Comparison of ENCODE assay signal across 18 cellular contexts in the genomic region with DNA sequence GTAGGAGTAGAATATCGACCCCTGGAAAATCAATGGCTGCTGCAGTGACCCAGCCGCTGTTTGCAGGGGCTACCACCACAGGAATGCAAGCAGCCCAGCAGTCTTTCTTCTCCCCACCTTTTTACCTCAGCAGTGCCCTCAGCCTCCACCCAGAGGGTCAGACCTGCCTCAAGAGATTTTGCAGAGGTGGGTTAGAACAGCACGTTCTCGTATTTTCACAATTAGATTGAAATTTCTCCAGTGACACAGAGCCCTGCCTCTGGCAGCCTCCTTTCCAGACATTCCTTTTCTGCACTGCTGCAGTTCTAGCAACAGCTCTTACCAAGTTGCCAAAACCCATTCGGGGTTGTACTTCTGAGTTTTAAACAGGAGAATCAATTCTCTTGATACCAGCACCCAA. TPM values are rescaled to one million over a fixed set of nuclear protein-coding genes. Genes with fewer than 3 reads are reported as not detected.
DNase-seq lines count a peak whose midpoint lies in the region; ATAC-seq lines count a peak whose summit lies in the region.
"Had no signal": no experiment of that assay in that cellular context is flagged by ENCODE, and none has a peak within 500 bp of the region (broad histone marks: within the 10 kb centered on the region; RNA-seq: fewer than 3 reads in every experiment).

No MANE protein-coding gene starts in this region.

- ATAC-seq in activated naive CD4-positive, alpha-beta T cell treated with anti-CD3 and anti-CD28 coated beads, Interleukin-2, amount 50 U/mL, for 72 hours: no peak
- no peak for ATAC-seq in memory B cell (ENCODE audit: low read depth)
- ATAC-seq in stimulated activated naive B cell treated with anti-CD40 and anti-IgM and Interleukin-4, amounts not matched to agents 10 μg/mL and 1 μg/mL and 100 μg/mL, for 72 hours (replicated peaks): no peak
- no peak for ATAC-seq in activated CD4-positive, alpha-beta T cell treated with anti-CD3 and anti-CD28 coated beads for 36 hours
- ATAC-seq: HCT116, lower lobe of right lung had no signal

- no peak overlapping the region for H3K4me3 Mint-ChIP-seq in activated CD4-positive, alpha-beta memory T cell treated with anti-CD3 and anti-CD28 coated beads for 36 hours
- H3K4me3 Mint-ChIP-seq in activated CD4-positive, alpha-beta memory T cell treated with anti-CD3 and anti-CD28 coated beads, Interleukin-2, amount 10 ng/mL, durations not matched to agents 7 days and 5 days: no peak overlapping the region
- no peak overlapping the region for H3K4me3 Mint-ChIP-seq in memory B cell
- no peak overlapping the region for H3K4me3 Mint-ChIP-seq in stimulated activated naive B cell treated with anti-CD40 and anti-IgM and Interleukin-4, amounts not matched to agents 10 μg/mL and 1 μg/mL and 100 μg/mL, for 72 hours
- H3K4me3 Mint-ChIP-seq in activated CD4-positive, alpha-beta T cell treated with anti-CD3 and anti-CD28 coated beads for 36 hours: no peak overlapping the region

- POLR2A ChIA-PET in activated CD4-positive, alpha-beta memory T cell treated with anti-CD3 and anti-CD28 coated beads for 36 hours (lab: Charles Lee): no interaction called here
- POLR2A ChIA-PET in activated CD4-positive, alpha-beta memory T cell treated with anti-CD3 and anti-CD28 coated beads, Interleukin-2, amount 10 ng/mL, durations not matched to agents 7 days and 5 days (lab: Charles Lee): interaction anchor here (14.6 kb wide), 1 partner anchor 49 kb away, joined by 204 read pairs; the partner anchor contains the start of gene ARID1A
- POLR2A ChIA-PET in activated CD4-positive, alpha-beta T cell treated with anti-CD3 and anti-CD28 coated beads for 36 hours (lab: Charles Lee): interaction anchor here (0.5 kb wide), 1 partner anchor 136 kb away, joined by 3 read pairs; no protein-coding TSS in a partner anchor

- no peaks in the 10 kb centered on the region for H3K9me3 Mint-ChIP-seq in activated CD4-positive, alpha-beta memory T cell treated with anti-CD3 and anti-CD28 coated beads for 36 hours
- H3K9me3 Mint-ChIP-seq in activated CD4-positive, alpha-beta memory T cell treated with anti-CD3 and anti-CD28 coated beads, Interleukin-2, amount 10 ng/mL, durations not matched to agents 7 days and 5 days: no peaks in the 10 kb centered on the region
- H3K9me3 Mint-ChIP-seq in activated naive CD4-positive, alpha-beta T cell treated with anti-CD3 and anti-CD28 coated beads, Interleukin-2, amount 50 U/mL, for 72 hours: no peaks in the 10 kb centered on the region
- no peaks in the 10 kb centered on the region for H3K9me3 Mint-ChIP-seq in memory B cell
- no peaks in the 10 kb centered on the region for H3K9me3 Mint-ChIP-seq in stimulated activated naive B cell treated with anti-CD40 and anti-IgM and Interleukin-4, amounts not matched to agents 10 μg/mL and 1 μg/mL and 100 μg/mL, for 72 hours
- H3K9me3 Mint-ChIP-seq in activated CD4-positive, alpha-beta T cell treated with anti-CD3 and anti-CD28 coated beads for 36 hours (ENCODE audit: low read depth): no peaks in the 10 kb centered on the region

- no peak for DNase-seq in activated CD4-positive, alpha-beta memory T cell treated with anti-CD3 and anti-CD28 coated beads for 36 hours
- no peak for DNase-seq in activated CD4-positive, alpha-beta memory T cell treated with anti-CD3 and anti-CD28 coated beads, Interleukin-2, amount 10 ng/mL, durations not matched to agents 7 days and 5 days
- DNase-seq in activated naive CD4-positive, alpha-beta T cell treated with anti-CD3 and anti-CD28 coated beads, Interleukin-2, amount 50 U/mL, for 72 hours (ENCODE audit: low spot score in 2 of 2): no peak
- DNase-seq in memory B cell (ENCODE audit: low spot score in 2 of 2) (no peak), posterior cingulate gyrus (no peak)
- no peak for DNase-seq in stimulated activated naive B cell treated with anti-CD40 and anti-IgM and Interleukin-4, amounts not matched to agents 10 μg/mL and 1 μg/mL and 100 μg/mL, for 72 hours
- no peak for DNase-seq in activated CD4-positive, alpha-beta T cell treated with anti-CD3 and anti-CD28 coated beads for 48 hours
- DNase-seq in activated CD4-positive, alpha-beta T cell treated with anti-CD3 and anti-CD28 coated beads for 36 hours: no peak
- DNase-seq: 8988T, COR-L47, cortex of kidney, DMS79, lower lobe of right lung, NCI-H1694, NCI-H526 treated with DMSO at 0.1 percent for 48 hours, T-helper 2 cell, testis had no signal

- CTCF ChIA-PET in activated CD4-positive, alpha-beta memory T cell treated with anti-CD3 and anti-CD28 coated beads for 36 hours (lab: Charles Lee): no interaction called here
- CTCF ChIA-PET in activated CD4-positive, alpha-beta memory T cell treated with anti-CD3 and anti-CD28 coated beads, Interleukin-2, amount 10 ng/mL, durations not matched to agents 7 days and 5 days (lab: Charles Lee): interaction anchor here (1.7 kb wide), 1 partner anchor 21 kb away, joined by 4 read pairs; no protein-coding TSS in a partner anchor
- CTCF ChIA-PET in activated CD4-positive, alpha-beta T cell treated with anti-CD3 and anti-CD28 coated beads for 36 hours (lab: Charles Lee): interaction anchor here (1.2 kb wide), 2 partner anchors 32 to 60 kb away, joined by 3 read pairs; no protein-coding TSS in a partner anchor

- peaks cover 38% of the 10 kb centered on the region for H3K36me3 Mint-ChIP-seq in activated CD4-positive, alpha-beta memory T cell treated with anti-CD3 and anti-CD28 coated beads for 36 hours
- H3K36me3 Mint-ChIP-seq in activated CD4-positive, alpha-beta memory T cell treated with anti-CD3 and anti-CD28 coated beads, Interleukin-2, amount 10 ng/mL, durations not matched to agents 7 days and 5 days (ENCODE audit: low read depth): peaks cover 84% of the 10 kb centered on the region
- H3K36me3 Mint-ChIP-seq in activated naive CD4-positive, alpha-beta T cell treated with anti-CD3 and anti-CD28 coated beads, Interleukin-2, amount 50 U/mL, for 72 hours: peaks cover 5 to 44% of the 10 kb centered on the region in 2 donors
- H3K36me3 Mint-ChIP-seq in memory B cell: peaks cover 10% of the 10 kb centered on the region
- H3K36me3 Mint-ChIP-seq in stimulated activated naive B cell treated with anti-CD40 and anti-IgM and Interleukin-4, amounts not matched to agents 10 μg/mL and 1 μg/mL and 100 μg/mL, for 72 hours: peaks cover 24 to 63% of the 10 kb centered on the region in 2 donors
- H3K36me3 Mint-ChIP-seq in activated CD4-positive, alpha-beta T cell treated with anti-CD3 and anti-CD28 coated beads for 36 hours (ENCODE audit: low read depth): peaks cover 65% of the 10 kb centered on the region

- intact Hi-C loops in activated CD4-positive, alpha-beta memory T cell treated with anti-CD3 and anti-CD28 coated beads for 36 hours (cut with micrococcal nuclease): no loop called here
- intact Hi-C loops in posterior cingulate gyrus (cut with DNase I): loop anchor here (10.0 kb wide), 1 partner anchor 55 kb away; the partner anchor contains the start of gene ARID1A
- intact Hi-C loops in activated CD4-positive, alpha-beta T cell treated with anti-CD3 and anti-CD28 coated beads for 36 hours (cut with DNase I, micrococcal nuclease): no loop called here

- H3K27ac Mint-ChIP-seq in activated CD4-positive, alpha-beta memory T cell treated with anti-CD3 and anti-CD28 coated beads for 36 hours: peak overlapping the region; percentile 26
- H3K27ac Mint-ChIP-seq in activated CD4-positive, alpha-beta memory T cell treated with anti-CD3 and anti-CD28 coated beads, Interleukin-2, amount 10 ng/mL, durations not matched to agents 7 days and 5 days: no peak overlapping the region
- H3K27ac Mint-ChIP-seq in activated naive CD4-positive, alpha-beta T cell treated with anti-CD3 and anti-CD28 coated beads, Interleukin-2, amount 50 U/mL, for 72 hours: peak overlapping the region; percentile 67 to 68
- peak overlapping the region; percentile 14 for H3K27ac Mint-ChIP-seq in memory B cell
- peak overlapping the region; percentile 75 for H3K27ac Mint-ChIP-seq in stimulated activated naive B cell treated with anti-CD40 and anti-IgM and Interleukin-4, amounts not matched to agents 10 μg/mL and 1 μg/mL and 100 μg/mL, for 72 hours
- H3K27ac Mint-ChIP-seq in activated CD4-positive, alpha-beta T cell treated with anti-CD3 and anti-CD28 coated beads for 36 hours: no peak overlapping the region

- H3K27me3 Mint-ChIP-seq in activated CD4-positive, alpha-beta memory T cell treated with anti-CD3 and anti-CD28 coated beads for 36 hours: no peaks in the 10 kb centered on the region
- H3K27me3 Mint-ChIP-seq in activated CD4-positive, alpha-beta memory T cell treated with anti-CD3 and anti-CD28 coated beads, Interleukin-2, amount 10 ng/mL, durations not matched to agents 7 days and 5 days: no peaks in the 10 kb centered on the region
- H3K27me3 Mint-ChIP-seq in memory B cell: no peaks in the 10 kb centered on the region
- H3K27me3 Mint-ChIP-seq in stimulated activated naive B cell treated with anti-CD40 and anti-IgM and Interleukin-4, amounts not matched to agents 10 μg/mL and 1 μg/mL and 100 μg/mL, for 72 hours: no peaks in the 10 kb centered on the region
- no peaks in the 10 kb centered on the region for H3K27me3 Mint-ChIP-seq in activated CD4-positive, alpha-beta T cell treated with anti-CD3 and anti-CD28 coated beads for 36 hours

- peaks cover 70% of the 10 kb centered on the region for H3K4me1 Mint-ChIP-seq in activated CD4-positive, alpha-beta memory T cell treated with anti-CD3 and anti-CD28 coated beads for 36 hours (ENCODE audit: low read depth)
- peaks cover 50% of the 10 kb centered on the region for H3K4me1 Mint-ChIP-seq in activated CD4-positive, alpha-beta memory T cell treated with anti-CD3 and anti-CD28 coated beads, Interleukin-2, amount 10 ng/mL, durations not matched to agents 7 days and 5 days
- peaks cover 30% of the 10 kb centered on the region for H3K4me1 Mint-ChIP-seq in memory B cell
- peaks cover 33 to 68% of the 10 kb centered on the region in 2 donors for H3K4me1 Mint-ChIP-seq in stimulated activated naive B cell treated with anti-CD40 and anti-IgM and Interleukin-4, amounts not matched to agents 10 μg/mL and 1 μg/mL and 100 μg/mL, for 72 hours
- H3K4me1 Mint-ChIP-seq in activated CD4-positive, alpha-beta T cell treated with anti-CD3 and anti-CD28 coated beads for 36 hours: peaks cover 89% of the 10 kb centered on the region

RNA-seq across cellular contexts. Expression of gene PIGV, which starts 38.3 kb away (rescaled TPM):
- total RNA-seq in activated CD4-positive, alpha-beta memory T cell treated with anti-CD3 and anti-CD28 coated beads for 36 hours: 10 to 100 TPM; 15.1 to 15.3 TPM
- 10 to 100 TPM; 16.6 to 16.9 TPM for total RNA-seq in activated CD4-positive, alpha-beta memory T cell treated with anti-CD3 and anti-CD28 coated beads, Interleukin-2, amount 10 ng/mL, durations not matched to agents 7 days and 5 days
- total RNA-seq in activated naive CD4-positive, alpha-beta T cell treated with anti-CD3 and anti-CD28 coated beads, Interleukin-2, amount 50 U/mL, for 72 hours: 10 to 100 TPM; 15.9 to 21.0 TPM
- total RNA-seq in activated CD4-positive, alpha-beta T cell treated with anti-CD3 and anti-CD28 coated beads for 36 hours: 10 to 100 TPM; 12.0 to 17.2 TPM

RNA-seq across cellular contexts. Expression of gene ARID1A, which starts 53.6 kb away (rescaled TPM):
- total RNA-seq in activated CD4-positive, alpha-beta memory T cell treated with anti-CD3 and anti-CD28 coated beads for 36 hours: 10 to 100 TPM; 64.3 to 67.8 TPM
- 10 to 100 TPM; 88.9 to 90.0 TPM for total RNA-seq in activated CD4-positive, alpha-beta memory T cell treated with anti-CD3 and anti-CD28 coated beads, Interleukin-2, amount 10 ng/mL, durations not matched to agents 7 days and 5 days
- 100 to 1,000 TPM; 110 to 116 TPM for total RNA-seq in activated naive CD4-positive, alpha-beta T cell treated with anti-CD3 and anti-CD28 coated beads, Interleukin-2, amount 50 U/mL, for 72 hours
- 100 to 1,000 TPM in 1 of 2 experiments, 10 to 100 TPM in 1; 73.1 to 112 TPM for total RNA-seq in activated CD4-positive, alpha-beta T cell treated with anti-CD3 and anti-CD28 coated beads for 36 hours

Comparison
In these comparisons a context has a peak if more than half of its experiments do, and no peak if none do; other contexts are left out.
1. H3K27ac Mint-ChIP-seq: peak in activated CD4-positive, alpha-beta memory T cell treated with anti-CD3 and anti-CD28 coated beads for 36 hours (single experiment), activated naive CD4-positive, alpha-beta T cell treated with anti-CD3 and anti-CD28 coated beads, Interleukin-2, amount 50 U/mL, for 72 hours (2 of 2), memory B cell (single experiment) and stimulated activated naive B cell treated with anti-CD40 and anti-IgM and Interleukin-4, amounts not matched to agents 10 μg/mL and 1 μg/mL and 100 μg/mL, for 72 hours (single experiment); none in activated CD4-positive, alpha-beta memory T cell treated with anti-CD3 and anti-CD28 coated beads, Interleukin-2, amount 10 ng/mL, durations not matched to agents 7 days and 5 days (single experiment) and activated CD4-positive, alpha-beta T cell treated with anti-CD3 and anti-CD28 coated beads for 36 hours (single experiment).